ENCODE assay signal across 25 cellular contexts in genomic region chr9:85427749-85428148, GRCh38.
"Had no signal": no experiment of that assay in that cellular context is flagged by ENCODE, and none has a peak within 500 bp of the region (broad histone marks: within the 10 kb centered on the region; RNA-seq: fewer than 3 reads in every experiment).

No MANE protein-coding gene starts in this region.

- H3K27me3 ChIP-seq: dorsolateral prefrontal cortex, left lung had no signal

- H3K27ac Mint-ChIP-seq: memory B cell; mesothelial cell of epicardium; natural killer cell; stimulated activated memory B cell treated with anti-CD40 and anti-IgM and Interleukin-4, amounts not matched to agents 10 μg/mL and 1 μg/mL and 100 μg/mL, for 72 hours; stimulated activated naive CD8-positive, alpha-beta T cell treated with anti-CD3 and anti-CD28 coated beads, Interleukin-15, amount 100 ng/mL, for 72 hours had no signal

- H3K4me3 Mint-ChIP-seq: memory B cell; mesothelial cell of epicardium; natural killer cell; stimulated activated memory B cell treated with anti-CD40 and anti-IgM and Interleukin-4, amounts not matched to agents 10 μg/mL and 1 μg/mL and 100 μg/mL, for 72 hours; stimulated activated naive CD8-positive, alpha-beta T cell treated with anti-CD3 and anti-CD28 coated beads, Interleukin-15, amount 100 ng/mL, for 72 hours had no signal

- H3K9me3 ChIP-seq: gastrocnemius medialis, left lung, lower lobe of right lung, neutrophil, psoas muscle, thoracic aorta, transverse colon had no signal

- H3K9me3 Mint-ChIP-seq: natural killer cell; stimulated activated naive CD8-positive, alpha-beta T cell treated with anti-CD3 and anti-CD28 coated beads, Interleukin-15, amount 100 ng/mL, for 72 hours had no signal

- H3K4me1 Mint-ChIP-seq: memory B cell; stimulated activated memory B cell treated with anti-CD40 and anti-IgM and Interleukin-4, amounts not matched to agents 10 μg/mL and 1 μg/mL and 100 μg/mL, for 72 hours had no signal

- H3K27ac ChIP-seq: epithelial cell of prostate, esophagus muscularis mucosa, gastrocnemius medialis, heart right ventricle, left lung, lower lobe of right lung, neutrophil, psoas muscle, spleen, thoracic aorta, transverse colon had no signal

- H3K36me3 ChIP-seq: esophagus muscularis mucosa, gastrocnemius medialis, heart right ventricle, left lung, lower lobe of right lung, neutrophil, spleen, thoracic aorta, transverse colon had no signal

- H3K36me3 Mint-ChIP-seq: memory B cell; natural killer cell; stimulated activated memory B cell treated with anti-CD40 and anti-IgM and Interleukin-4, amounts not matched to agents 10 μg/mL and 1 μg/mL and 100 μg/mL, for 72 hours had no signal

- H3K4me3 ChIP-seq: dorsolateral prefrontal cortex, esophagus muscularis mucosa, gastrocnemius medialis, heart right ventricle, left lung, lower lobe of right lung, psoas muscle, spleen, thoracic aorta, transverse colon had no signal

- DNase-seq: cortex of kidney; dorsolateral prefrontal cortex; effector memory CD4-positive, alpha-beta T cell; gastrocnemius medialis; heart right ventricle; hypothalamus; islet precursor cell; left lung; lower lobe of right lung; natural killer cell; psoas muscle; retina; spleen; stimulated activated CD4-positive, alpha-beta T cell treated with anti-CD3 and anti-CD28 coated beads, Interleukin-15, amount 100 ng/mL, for 24 hours; stimulated activated CD4-positive, alpha-beta T cell treated with anti-CD3 and anti-CD28 coated beads, Interleukin-1b, Interleukin-23, amount 100 ng/mL, for 48 hours; stimulated activated CD4-positive, alpha-beta T cell treated with anti-CD3 and anti-CD28 coated beads, Interleukin-4, amount 100 ng/mL, for 24 hours; stimulated activated naive CD8-positive, alpha-beta T cell treated with anti-CD3 and anti-CD28 coated beads, Interleukin-15, amount 100 ng/mL, for 72 hours; transverse colon had no signal
